In the genomic region with DNA sequence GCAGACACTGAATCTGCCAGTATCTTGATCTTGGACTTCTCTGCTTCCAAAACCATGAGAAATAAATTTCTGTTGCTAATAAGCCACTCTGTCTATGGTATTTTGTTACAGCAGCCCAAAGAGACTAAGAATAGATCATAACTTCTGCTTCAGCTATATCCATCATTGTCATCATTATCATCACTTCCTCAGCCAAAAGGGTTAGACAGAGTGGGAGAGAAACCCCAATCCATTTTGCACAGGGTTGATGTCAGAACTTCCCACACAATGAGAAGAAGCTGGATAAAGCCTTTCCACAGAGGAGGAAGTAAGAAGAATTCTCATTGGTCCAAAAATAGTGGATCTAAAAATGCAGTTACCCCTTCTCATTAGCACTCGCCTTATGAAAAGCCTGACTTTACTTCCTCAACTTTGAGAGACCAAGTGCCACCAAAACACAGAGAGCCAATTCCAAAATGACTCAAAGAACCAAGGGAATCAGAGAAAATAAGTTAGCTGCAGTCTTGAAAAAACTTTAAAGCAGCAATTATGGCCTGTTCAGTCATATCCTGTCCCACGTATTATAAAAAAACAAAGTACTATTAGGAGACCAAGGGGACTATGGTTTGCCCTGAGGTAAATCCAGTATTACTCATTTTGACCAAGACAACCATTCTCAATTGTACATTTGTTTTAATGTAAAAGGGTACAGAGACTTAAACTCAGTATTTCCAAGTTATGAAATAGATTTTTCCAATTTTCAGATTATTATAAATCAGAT, we compare ENCODE assay signal across 16 cellular contexts.
A peak's percentile ranks its signal among the peaks of the same experiment; 100 is the strongest.
DNase-seq lines count a peak whose midpoint lies in the region; ATAC-seq and TF ChIP-seq lines count a peak whose summit lies in the region.
"Had no signal": no experiment of that assay in that cellular context is flagged by ENCODE, and none has a peak within 500 bp of the region (broad histone marks: within the 10 kb centered on the region; RNA-seq: fewer than 3 reads in every experiment).

No MANE protein-coding gene starts in this region.

- no peaks in the 10 kb centered on the region for H3K36me3 ChIP-seq in adrenal gland (replicated peaks in 1 of 2)
- H3K36me3 ChIP-seq: BLaER1, HAP-1 had no signal

- no peak for TF ChIP-seq POLR2A in adrenal gland (IDR thresholded peaks at IDR 0.05)

- no peak overlapping the region for H3K27ac ChIP-seq in adrenal gland
- H3K27ac ChIP-seq: BLaER1 had no signal

- TF ChIP-seq CTCF in adrenal gland (IDR thresholded peaks at IDR 0.05), result no peak

- H3K4me1 ChIP-seq in adrenal gland (replicated peaks in 1 of 2), result no peaks in the 10 kb centered on the region
- H3K4me1 ChIP-seq: BLaER1, HAP-1 had no signal

- no peaks in the 10 kb centered on the region for H3K27me3 ChIP-seq in adrenal gland
- H3K27me3 ChIP-seq: BLaER1 had no signal

- no peak for ATAC-seq in left ventricle myocardium superior
- ATAC-seq: Panc1 had no signal

- peak; percentile 41 for DNase-seq in Daoy (ENCODE audit: low read depth)
- peak; percentile 62 for DNase-seq in LHCN-M2 (ENCODE audit: low read depth)
- DNase-seq in amniotic stem cell (lab: John Stamatoyannopoulos, UW), result peak; percentile 12
- DNase-seq in renal cortical epithelial cell (ENCODE audit: low read depth), result peak; percentile 76
- DNase-seq in adrenal gland, result no peak
- no peak for DNase-seq in left ventricle myocardium superior
- no peak for DNase-seq in NCI-H1694 treated with DMSO at 0.1 percent for 48 hours (lab: John Stamatoyannopoulos, UW)
- DNase-seq in SHP77 treated with DMSO at 0.1 percent for 48 hours (lab: John Stamatoyannopoulos, UW), result no peak
- DNase-seq: Kasumi-1, NCI-H446 treated with DMSO at 0.1 percent for 48 hours, NCI-H748 treated with DMSO at 0.1 percent for 48 hours, SHP77, SW 1271 had no signal

- peaks cover 0 to 3% (median 0%) of the 10 kb centered on the region in 3 donors for H3K9me3 ChIP-seq in adrenal gland (replicated peaks in 1 of 3)
- H3K9me3 ChIP-seq: BLaER1 had no signal

- intact Hi-C loops in adrenal gland (cut with DNase I), result no loop called here
- intact Hi-C loops in left ventricle myocardium superior (cut with micrococcal nuclease), result no loop called here

- 67 to 74% (median 72%) methylated on average over 2 of the region's 2 CpGs for WGBS in adrenal gland, 4 donors

- no peak overlapping the region for H3K4me3 ChIP-seq in adrenal gland
- H3K4me3 ChIP-seq: BLaER1, HAP-1 had no signal

Comparison
In these comparisons a context has a peak if more than half of its experiments do, and no peak if none do; other contexts are left out.
1. DNase-seq: peak in Daoy (single experiment), LHCN-M2 (single experiment), amniotic stem cell (single experiment) and renal cortical epithelial cell (single experiment); none in adrenal gland (0 of 7), left ventricle myocardium superior (single experiment), NCI-H1694 treated with DMSO at 0.1 percent for 48 hours (single experiment) and SHP77 treated with DMSO at 0.1 percent for 48 hours (single experiment).